Comparison of ENCODE assay signal across 19 cellular contexts in genomic region chr1:89832481-89833127, GRCh38. TPM values are rescaled to one million over a fixed set of nuclear protein-coding genes. Genes with fewer than 3 reads are reported as not detected.
A peak's percentile ranks its signal among the peaks of the same experiment; 100 is the strongest.
DNase-seq lines count a peak whose midpoint lies in the region; ATAC-seq and TF ChIP-seq lines count a peak whose summit lies in the region.
"Had no signal": no experiment of that assay in that cellular context is flagged by ENCODE, and none has a peak within 500 bp of the region (broad histone marks: within the 10 kb centered on the region; RNA-seq: fewer than 3 reads in every experiment).

No MANE protein-coding gene starts in this region.

- no peak for TF ChIP-seq POLR2A in suprapubic skin (IDR thresholded peaks at IDR 0.05)

- no peak for TF ChIP-seq CTCF in suprapubic skin (IDR thresholded peaks at IDR 0.05)

- 69% methylated on average over 6 of the region's 6 CpGs for WGBS in suprapubic skin

- no peaks in the 10 kb centered on the region for H3K9me3 ChIP-seq in HUES48 (ENCODE audit: control insufficient read depth, insufficient read depth, low read length)
- H3K9me3 ChIP-seq in suprapubic skin: no peaks in the 10 kb centered on the region
- H3K9me3 ChIP-seq: BE2C, neutrophil, SJSA1, transverse colon had no signal

- H3K4me3 ChIP-seq in HUES48 (ENCODE audit: low read depth, low read length) (no peak overlapping the region; the same call in 1 of the 2 replicates), suprapubic skin (no peak overlapping the region)
- H3K4me3 ChIP-seq: GM23248, PC-9, SJSA1, transverse colon had no signal

- H3K4me1 ChIP-seq in HUES48 (ENCODE audit: control insufficient read depth, insufficient read depth, low read length) (peaks cover 45% of the 10 kb centered on the region), suprapubic skin (peaks cover 19% of the 10 kb centered on the region)
- H3K4me1 ChIP-seq: BE2C had no signal

- H3K9ac ChIP-seq in HUES48 (ENCODE audit: low read depth, low read length): no peak overlapping the region
- H3K9ac ChIP-seq: GM23248 had no signal

- H3K27ac ChIP-seq in HUES48 (ENCODE audit: low read depth, low read length): peak overlapping the region; percentile 31
- peak overlapping the region; percentile 50 for H3K27ac ChIP-seq in suprapubic skin
- H3K27ac ChIP-seq: GM23248, PC-9, SJSA1, transverse colon, WERI-Rb-1 had no signal

- ATAC-seq in HG02852 (IDR thresholded peaks at IDR 0.05; ENCODE audit: unreplicated experiment): no peak
- ATAC-seq: activated CD8-positive, alpha-beta T cell treated with anti-CD3 and anti-CD28 coated beads, Interleukin-2, amount 10 ng/mL, durations not matched to agents 7 days and 5 days; activated T-cell treated with anti-CD3 and anti-CD28 coated beads, Interleukin-2, amount 50 U/mL, for 4 hours; T-helper 17 cell had no signal

- no peaks in the 10 kb centered on the region for H3K27me3 ChIP-seq in HUES48 (ENCODE audit: control insufficient read depth, insufficient read depth, low read length)
- H3K27me3 ChIP-seq in suprapubic skin: no peaks in the 10 kb centered on the region
- H3K27me3 ChIP-seq: BE2C, neutrophil, SJSA1, transverse colon had no signal

- no peak for TF ChIP-seq EP300 in suprapubic skin (IDR thresholded peaks at IDR 0.05)

- H3K36me3 ChIP-seq in HUES48 (ENCODE audit: control insufficient read depth, insufficient read depth, low read length): 0 out of 2 replicates have a peak, but pooled peaks cover 8% of the 10 kb centered on the region
- H3K36me3 ChIP-seq in suprapubic skin: no peaks in the 10 kb centered on the region
- H3K36me3 ChIP-seq: BE2C, neutrophil, SJSA1, transverse colon, WERI-Rb-1 had no signal

- DNase-seq in dermis blood vessel endothelial cell (peak; percentile 8), medulla oblongata (ENCODE audit: extremely low spot score) (peak; percentile 74), suprapubic skin (ENCODE audit: low spot score in 2 of 2) (no peak), NCI-H82 (lab: John Stamatoyannopoulos, UW) (no peak)
- no peak for DNase-seq in stimulated activated CD8-positive, alpha-beta memory T cell treated with anti-CD3 and anti-CD28 coated beads, Interleukin-4, amount 100 ng/mL, for 48 hours
- DNase-seq: activated CD8-positive, alpha-beta T cell treated with anti-CD3 and anti-CD28 coated beads, Interleukin-2, amount 10 ng/mL, durations not matched to agents 7 days and 5 days; activated naive CD4-positive, alpha-beta T cell treated with anti-CD3 and anti-CD28 coated beads for 36 hours; activated T-cell treated with anti-CD3 and anti-CD28 coated beads, Interleukin-2, amount 50 U/mL, for 4 hours; BE2C; GM23248; NCI-H748 treated with DMSO at 0.1 percent for 48 hours; PC-9; T-helper 17 cell; transverse colon; WERI-Rb-1 had no signal

RNA-seq across cellular contexts. Expression of gene LRRC8D, which starts 11.8 kb away (rescaled TPM):
- total RNA-seq in dermis blood vessel endothelial cell (18.5 and 22.4 TPM in 2 replicates), suprapubic skin (10 to 100 TPM; 11.7 to 24.8 (median 21.6) TPM)

Comparison
In these comparisons a context has a peak if more than half of its experiments do, and no peak if none do; other contexts are left out.
1. DNase-seq: peak in dermis blood vessel endothelial cell (single experiment) and medulla oblongata (single experiment); none in suprapubic skin (0 of 2), NCI-H82 (single experiment) and stimulated activated CD8-positive, alpha-beta memory T cell treated with anti-CD3 and anti-CD28 coated beads, Interleukin-4, amount 100 ng/mL, for 48 hours (single experiment).